ENCODE assay signal across 14 cellular contexts in the genomic region with DNA sequence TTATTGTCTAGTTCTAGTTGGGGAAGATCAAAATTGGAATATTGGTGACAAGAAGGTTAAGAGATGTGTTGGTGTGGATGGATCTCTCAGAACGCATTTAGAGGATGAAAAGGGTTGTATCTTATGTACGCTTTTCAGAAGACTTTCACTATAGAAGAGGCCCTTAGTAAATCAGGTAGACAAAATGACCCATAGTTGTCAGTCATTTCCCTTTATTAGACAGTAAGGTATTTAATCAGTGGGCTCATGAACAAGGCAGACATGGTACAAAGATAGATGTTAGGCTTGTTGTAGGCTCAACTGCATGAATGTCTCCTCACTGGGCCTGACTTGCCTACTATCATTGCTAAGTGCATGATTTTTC.
DNase-seq lines count a peak whose midpoint lies in the region; ATAC-seq and TF ChIP-seq lines count a peak whose summit lies in the region.
"Had no signal": no experiment of that assay in that cellular context is flagged by ENCODE, and none has a peak within 500 bp of the region (broad histone marks: within the 10 kb centered on the region; RNA-seq: fewer than 3 reads in every experiment).

No MANE protein-coding gene starts in this region.

- intact Hi-C loops in activated T-helper 1 cell treated with anti-CD3 and anti-CD28 coated beads, Interleukin-12 subunit alpha, Interleukin-12 subunit beta, Interleukin-2, Interleukin-4 antibody, amounts not matched to agents 30 ng/mL and 10 ng/mL and 1 ng/mL, durations not matched to agents 14 hours and 24 hours and 36 hours (cut with micrococcal nuclease), result no loop called here

- no peaks in the 10 kb centered on the region for H3K36me3 Mint-ChIP-seq in activated T-helper 1 cell treated with anti-CD3 and anti-CD28 coated beads, Interleukin-12 subunit alpha, Interleukin-12 subunit beta, Interleukin-2, Interleukin-4 antibody, amounts not matched to agents 30 ng/mL and 10 ng/mL and 1 ng/mL, durations not matched to agents 14 hours and 24 hours and 36 hours (ENCODE audit: low read depth)

- H3K27me3 Mint-ChIP-seq in activated T-helper 1 cell treated with anti-CD3 and anti-CD28 coated beads, Interleukin-12 subunit alpha, Interleukin-12 subunit beta, Interleukin-2, Interleukin-4 antibody, amounts not matched to agents 30 ng/mL and 10 ng/mL and 1 ng/mL, durations not matched to agents 14 hours and 24 hours and 36 hours (ENCODE audit: insufficient read depth), result no peaks in the 10 kb centered on the region

- peak; percentile 38 for ATAC-seq in GM18502 (IDR thresholded peaks at IDR 0.05; ENCODE audit: poor library complexity, unreplicated experiment)
- peak; percentile 49 for ATAC-seq in GM19438 (IDR thresholded peaks at IDR 0.05; ENCODE audit: low read depth, unreplicated experiment)
- peak; percentile 30 for ATAC-seq in HG02759 (IDR thresholded peaks at IDR 0.05; ENCODE audit: unreplicated experiment)
- peak; percentile 44 for ATAC-seq in HG03342 (IDR thresholded peaks at IDR 0.05; ENCODE audit: unreplicated experiment)

- no peak overlapping the region for H3K27ac Mint-ChIP-seq in activated T-helper 1 cell treated with anti-CD3 and anti-CD28 coated beads, Interleukin-12 subunit alpha, Interleukin-12 subunit beta, Interleukin-2, Interleukin-4 antibody, amounts not matched to agents 30 ng/mL and 10 ng/mL and 1 ng/mL, durations not matched to agents 14 hours and 24 hours and 36 hours

- no peak for DNase-seq in effector CD4-positive, alpha-beta T cell
- no peak for DNase-seq in activated T-helper 1 cell treated with anti-CD3 and anti-CD28 coated beads, Interleukin-12 subunit alpha, Interleukin-12 subunit beta, Interleukin-2, Interleukin-4 antibody, amounts not matched to agents 30 ng/mL and 10 ng/mL and 1 ng/mL, durations not matched to agents 14 hours and 24 hours and 36 hours (ENCODE audit: low spot score)
- DNase-seq in erythroblast (lab: John Stamatoyannopoulos, UW) (no peak), GDM1 (lab: John Stamatoyannopoulos, UW) (no peak)
- DNase-seq: DND-41, mammary epithelial cell, MM.1S, NCI-H510A treated with DMSO at 0.1 percent for 48 hours, occipital lobe, Right ventricle myocardium superior had no signal

- TF ChIP-seq POLR2A in erythroblast (IDR thresholded peaks at IDR 0.05; ENCODE audit: low read length), result no peak

- H3K9me3 Mint-ChIP-seq in activated T-helper 1 cell treated with anti-CD3 and anti-CD28 coated beads, Interleukin-12 subunit alpha, Interleukin-12 subunit beta, Interleukin-2, Interleukin-4 antibody, amounts not matched to agents 30 ng/mL and 10 ng/mL and 1 ng/mL, durations not matched to agents 14 hours and 24 hours and 36 hours, result no peaks in the 10 kb centered on the region

- H3K4me3 Mint-ChIP-seq in activated T-helper 1 cell treated with anti-CD3 and anti-CD28 coated beads, Interleukin-12 subunit alpha, Interleukin-12 subunit beta, Interleukin-2, Interleukin-4 antibody, amounts not matched to agents 30 ng/mL and 10 ng/mL and 1 ng/mL, durations not matched to agents 14 hours and 24 hours and 36 hours, result no peak overlapping the region

- peaks cover 4% of the 10 kb centered on the region for H3K4me1 Mint-ChIP-seq in activated T-helper 1 cell treated with anti-CD3 and anti-CD28 coated beads, Interleukin-12 subunit alpha, Interleukin-12 subunit beta, Interleukin-2, Interleukin-4 antibody, amounts not matched to agents 30 ng/mL and 10 ng/mL and 1 ng/mL, durations not matched to agents 14 hours and 24 hours and 36 hours (ENCODE audit: low read depth)
